1 cellular context compared by ENCODE assay signal in the genomic region with DNA sequence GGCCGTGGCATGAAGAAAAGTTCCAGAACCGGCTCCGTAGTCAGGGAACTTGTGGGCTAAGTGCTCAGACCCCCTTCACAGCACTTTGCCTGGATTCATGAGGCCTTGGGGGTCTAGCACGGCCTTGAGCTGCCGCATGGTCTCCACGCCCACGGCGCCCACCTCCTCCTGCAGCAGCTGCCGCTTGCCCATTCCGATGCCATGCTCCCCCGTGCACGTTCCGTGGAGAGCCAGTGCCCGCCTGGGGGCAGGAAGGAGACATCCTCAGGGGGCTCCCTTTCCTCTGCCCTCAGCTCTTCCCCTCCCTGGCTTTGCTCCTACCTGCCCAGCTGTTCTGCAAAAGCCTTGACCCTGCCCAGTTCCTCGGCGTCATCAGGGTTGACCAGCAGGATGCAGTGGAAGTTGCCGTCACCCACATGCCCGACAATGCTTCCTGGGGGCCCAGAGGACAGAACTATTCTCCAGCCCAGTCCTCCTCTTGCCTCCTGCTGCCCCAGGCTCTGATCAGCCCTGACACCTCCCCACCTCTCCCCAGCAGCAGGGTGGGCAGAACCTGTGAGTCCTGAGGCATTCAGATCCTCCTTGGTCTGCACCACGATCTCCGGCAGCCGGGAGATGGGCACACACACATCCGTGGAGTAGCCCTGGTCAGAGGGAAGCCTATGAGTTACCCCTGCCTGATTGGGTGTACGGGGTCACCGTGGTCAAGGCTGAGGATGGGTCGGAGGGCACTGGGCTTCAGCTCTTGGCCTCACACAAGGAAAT.
TF ChIP-seq lines count a peak whose summit lies in the region.

No MANE protein-coding gene starts in this region.

TF ChIP-seq in GM23338, 12 proteins besides CTCF, POLR2A, EP300 and RAD21 (continued from another document):
- TF ChIP-seq, protein P1, sequence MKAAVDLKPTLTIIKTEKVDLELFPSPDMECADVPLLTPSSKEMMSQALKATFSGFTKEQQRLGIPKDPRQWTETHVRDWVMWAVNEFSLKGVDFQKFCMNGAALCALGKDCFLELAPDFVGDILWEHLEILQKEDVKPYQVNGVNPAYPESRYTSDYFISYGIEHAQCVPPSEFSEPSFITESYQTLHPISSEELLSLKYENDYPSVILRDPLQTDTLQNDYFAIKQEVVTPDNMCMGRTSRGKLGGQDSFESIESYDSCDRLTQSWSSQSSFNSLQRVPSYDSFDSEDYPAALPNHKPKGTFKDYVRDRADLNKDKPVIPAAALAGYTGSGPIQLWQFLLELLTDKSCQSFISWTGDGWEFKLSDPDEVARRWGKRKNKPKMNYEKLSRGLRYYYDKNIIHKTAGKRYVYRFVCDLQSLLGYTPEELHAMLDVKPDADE (IDR thresholded peaks at IDR 0.05) = no peak
- TF ChIP-seq JUNB (IDR thresholded peaks at IDR 0.05; ENCODE audit: unreplicated experiment) = no peak
- no peak for TF ChIP-seq ZNF331 (CRISPR knock-in tag; IDR thresholded peaks at IDR 0.05; ENCODE audit: low read depth)
TF ChIP-seq in GM23338: peak in this region for 0.
